ENCODE assay signal across 8 cellular contexts in the genomic region with DNA sequence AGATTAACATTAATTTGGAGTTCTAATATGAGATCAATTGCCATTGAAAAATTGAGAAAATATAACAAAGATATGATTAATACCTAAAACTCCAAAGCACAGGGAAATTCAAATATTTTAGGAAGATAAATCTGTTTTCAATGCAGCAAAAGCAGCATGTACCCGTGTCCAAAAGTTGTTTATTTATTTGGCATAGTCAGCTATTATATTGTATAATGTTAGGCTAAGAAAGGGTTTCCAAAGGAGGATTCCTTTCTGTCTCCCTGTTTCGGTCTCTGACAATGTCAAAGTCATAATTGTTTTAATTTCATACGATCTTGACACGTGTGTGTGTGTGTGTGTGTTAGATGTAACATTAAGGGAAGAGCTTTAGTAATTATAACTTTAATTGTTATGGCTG.
"Had no signal": no experiment of that assay in that cellular context is flagged by ENCODE, and none has a peak within 500 bp of the region (broad histone marks: within the 10 kb centered on the region; RNA-seq: fewer than 3 reads in every experiment).

No MANE protein-coding gene starts in this region.

- DNase-seq: GDM1, GF-D8 had no signal

- FAIRE-seq: G401.6, GM12878, GM12891, GM12892, GM18507, GM19239 had no signal

- H3K4me3 ChIP-seq: GM12878 had no signal

- ATAC-seq: GM12878 had no signal
